In the genomic region with DNA sequence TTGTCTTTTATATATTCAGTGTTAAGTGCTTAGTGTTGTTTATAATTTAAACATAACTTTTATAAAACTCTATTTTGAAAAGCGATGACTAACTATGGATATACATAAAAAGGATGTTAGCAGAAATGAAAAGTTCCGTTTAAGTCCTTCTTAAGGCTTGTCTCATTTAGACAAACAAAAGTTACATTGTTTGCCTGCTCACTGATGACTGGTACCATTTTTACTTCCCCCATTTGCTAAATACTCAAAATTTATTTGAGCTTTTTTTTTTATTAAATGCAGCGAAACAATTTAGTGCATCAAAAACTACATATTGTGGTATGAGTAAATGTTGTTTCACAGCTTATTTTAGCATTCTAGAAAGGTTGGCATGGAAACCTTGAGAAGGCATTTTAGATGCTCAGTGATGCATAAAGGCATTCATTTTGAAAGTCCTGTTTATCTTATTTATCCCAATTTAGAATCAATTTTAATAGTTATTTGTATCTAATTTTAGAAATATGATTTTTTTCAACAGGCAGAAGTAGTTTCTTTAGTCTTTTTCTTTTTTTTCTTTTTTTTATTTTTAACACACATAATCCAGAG, we compare ENCODE assay signal across 12 cellular contexts.
DNase-seq lines count a peak whose midpoint lies in the region; ATAC-seq and TF ChIP-seq lines count a peak whose summit lies in the region.
"Had no signal": no experiment of that assay in that cellular context is flagged by ENCODE, and none has a peak within 500 bp of the region (broad histone marks: within the 10 kb centered on the region; RNA-seq: fewer than 3 reads in every experiment).

No MANE protein-coding gene starts in this region.

- peaks cover 48% of the 10 kb centered on the region for H3K4me1 Mint-ChIP-seq in neural crest cell

- no peaks in the 10 kb centered on the region for H3K9me3 ChIP-seq in uterus
- H3K9me3 ChIP-seq: vagina had no signal

- ATAC-seq in GM18868 (IDR thresholded peaks at IDR 0.05; ENCODE audit: unreplicated experiment) (peak; percentile 76), HG02642 (IDR thresholded peaks at IDR 0.05; ENCODE audit: poor library complexity, unreplicated experiment) (peak; percentile 52)
- ATAC-seq: activated CD4-positive, CD25-positive, alpha-beta regulatory T cell treated with anti-CD3 and anti-CD28 coated beads, Interleukin-2, amount 50 U/mL, for 24 hours; foreskin keratinocyte had no signal

- H3K27ac ChIP-seq in uterus: no peak overlapping the region
- H3K27ac ChIP-seq: brain microvascular endothelial cell, foreskin keratinocyte, vagina had no signal

- peaks cover under 1% of the 10 kb centered on the region for H3K9me3 Mint-ChIP-seq in neural crest cell

- POLR2A ChIA-PET in HEK293T (lab: Yijun Ruan, JAX): no interaction called here

- CTCF ChIA-PET in HEK293T (lab: Yijun Ruan, JAX): no interaction called here

- H3K36me3 Mint-ChIP-seq in neural crest cell (ENCODE audit: low read depth): peaks cover 6% of the 10 kb centered on the region

- TF ChIP-seq CTCF in neural crest cell (conservative IDR thresholded peaks at IDR 0.05): no peak
- no peak for TF ChIP-seq CTCF in uterus (IDR thresholded peaks at IDR 0.05)

- no peaks in the 10 kb centered on the region for H3K27me3 ChIP-seq in uterus
- H3K27me3 ChIP-seq: brain microvascular endothelial cell, foreskin keratinocyte, vagina had no signal

- peak overlapping the region; percentile 79 for H3K27ac Mint-ChIP-seq in neural crest cell (ENCODE audit: unreplicated experiment)

- H3K27me3 Mint-ChIP-seq in neural crest cell (ENCODE audit: low read depth): no peaks in the 10 kb centered on the region

- H3K4me1 ChIP-seq in uterus: no peaks in the 10 kb centered on the region
- H3K4me1 ChIP-seq: vagina had no signal

- no peak for TF ChIP-seq POLR2A in uterus (IDR thresholded peaks at IDR 0.05)

- no peak overlapping the region for H3K4me3 ChIP-seq in uterus
- H3K4me3 ChIP-seq: vagina had no signal

- intact Hi-C loops in uterus (cut with DNase I; ENCODE audit: low total_unique reads): no loop called here

- DNase-seq in NAMALWA (ENCODE audit: low spot score): peak; percentile 30
- no peak for DNase-seq in neural crest cell (ENCODE audit: low read depth, low spot score)
- no peak for DNase-seq in uterus
- no peak for DNase-seq in activated naive CD4-positive, alpha-beta T cell treated with anti-CD3 and anti-CD28 coated beads, Interleukin-2, amount 50 U/mL, for 16 hours
- DNase-seq in HEK293T (ENCODE audit: extremely low spot score): no peak
- DNase-seq: brain microvascular endothelial cell; foreskin keratinocyte; stimulated activated CD4-positive, alpha-beta T cell treated with anti-CD3 and anti-CD28 coated beads, Interleukin-4, amount 100 ng/mL, for 4 hours had no signal

- H3K36me3 ChIP-seq in uterus: no peaks in the 10 kb centered on the region
- H3K36me3 ChIP-seq: brain microvascular endothelial cell, vagina had no signal

- no peak overlapping the region for H3K4me3 Mint-ChIP-seq in neural crest cell

TF ChIP-seq in HEK293T, 16 proteins besides CTCF, POLR2A, EP300 and RAD21:
- TF ChIP-seq CTBP1 (IDR thresholded peaks at IDR 0.05; ENCODE audit: borderline replicate concordance): no peak
